In genomic region chr7:139648941-139649425, GRCh38 we compare ENCODE assay signal across 8 cellular contexts.
DNase-seq lines count a peak whose midpoint lies in the region; ATAC-seq and TF ChIP-seq lines count a peak whose summit lies in the region.

No MANE protein-coding gene starts in this region.

- peaks cover 69% of the 10 kb centered on the region for H3K4me1 ChIP-seq in BLaER1
- H3K4me1 ChIP-seq in naive thymus-derived CD4-positive, alpha-beta T cell (ENCODE audit: control insufficient read depth in 2 of 2, insufficient read depth in 2 of 2, low read length in 2 of 2): peaks cover 0 to 58% of the 10 kb centered on the region in 2 donors

- DNase-seq in activated T-cell treated with anti-CD3 and anti-CD28 coated beads, Interleukin-2, amount 50 U/mL, for 72 hours: peak; percentile 55 to 80
- peak in 4 of 9 donors; percentile 22 to 47 (median 30) for DNase-seq in naive thymus-derived CD4-positive, alpha-beta T cell
- DNase-seq in NCI-H446 treated with DMSO at 0.1 percent for 48 hours (lab: John Stamatoyannopoulos, UW) (no peak), HK-2 (ENCODE audit: unreplicated experiment) (no peak), NCI-H2107 treated with DMSO at 0.1 percent for 48 hours (lab: John Stamatoyannopoulos, UW; ENCODE audit: unreplicated experiment) (no peak)

- no peaks in the 10 kb centered on the region for H3K9me3 ChIP-seq in BLaER1
- no peaks in the 10 kb centered on the region for H3K9me3 ChIP-seq in naive thymus-derived CD4-positive, alpha-beta T cell (ENCODE audit: control insufficient read depth in 2 of 3, low read length in 3 of 3)

- H3K9me3 Mint-ChIP-seq in activated T-cell treated with anti-CD3 and anti-CD28 coated beads, Interleukin-2, amount 50 U/mL, for 72 hours: no peaks in the 10 kb centered on the region
- no peaks in the 10 kb centered on the region for H3K9me3 Mint-ChIP-seq in naive thymus-derived CD4-positive, alpha-beta T cell

- peak overlapping the region; percentile 90 for H3K27ac Mint-ChIP-seq in activated T-cell treated with anti-CD3 and anti-CD28 coated beads, Interleukin-2, amount 50 U/mL, for 72 hours
- H3K27ac Mint-ChIP-seq in naive thymus-derived CD4-positive, alpha-beta T cell: peak overlapping the region; percentile 56 to 93 (median 88)

- intact Hi-C loops in naive thymus-derived CD4-positive, alpha-beta T cell (cut with micrococcal nuclease): loop anchor here (1.0 to 10.0 kb wide), 5 partner anchors 127 to 586 kb away; partner anchors contain the start of genes PARP12 (in 1 of the 2) and TBXAS1 (in 1 of the 2)

- H3K4me3 ChIP-seq in BLaER1: peak overlapping the region; percentile 31; the same call in 1 of the 2 replicates
- peak overlapping the region; percentile 17 for H3K4me3 ChIP-seq in naive thymus-derived CD4-positive, alpha-beta T cell (ENCODE audit: low read length)

- H3K9ac ChIP-seq in BLaER1: peak overlapping the region; percentile 69

- H3K4me3 Mint-ChIP-seq in activated T-cell treated with anti-CD3 and anti-CD28 coated beads, Interleukin-2, amount 50 U/mL, for 72 hours: peak overlapping the region; percentile 76 to 88
- peak overlapping the region; percentile 64 to 87 (median 80) for H3K4me3 Mint-ChIP-seq in naive thymus-derived CD4-positive, alpha-beta T cell

- TF ChIP-seq POLR2A in GM19099 (IDR thresholded peaks at IDR 0.05; ENCODE audit: extremely low read depth, insufficient read length, low read depth): peak; percentile 6

- peaks cover 37% of the 10 kb centered on the region for H3K36me3 ChIP-seq in BLaER1
- no peaks in the 10 kb centered on the region for H3K36me3 ChIP-seq in naive thymus-derived CD4-positive, alpha-beta T cell (ENCODE audit: control insufficient read depth in 2 of 3, insufficient read depth in 3 of 3, low read length in 3 of 3)

- no peaks in the 10 kb centered on the region for H3K27me3 ChIP-seq in BLaER1
- no peaks in the 10 kb centered on the region for H3K27me3 ChIP-seq in naive thymus-derived CD4-positive, alpha-beta T cell (ENCODE audit: control insufficient read depth in 2 of 2, insufficient read depth in 2 of 2, low read length in 2 of 2)

- POLR2A ChIA-PET in naive thymus-derived CD4-positive, alpha-beta T cell (lab: Charles Lee): interaction anchor here (2.1 to 2.4 kb wide), 2 partner anchors 9 to 12 kb away, joined by 5 to 7 read pairs; no protein-coding TSS in a partner anchor

- peak overlapping the region; percentile 86 for H3K4me2 ChIP-seq in BLaER1

- no peaks in the 10 kb centered on the region for H3K27me3 Mint-ChIP-seq in activated T-cell treated with anti-CD3 and anti-CD28 coated beads, Interleukin-2, amount 50 U/mL, for 72 hours (ENCODE audit: low read depth)
- H3K27me3 Mint-ChIP-seq in naive thymus-derived CD4-positive, alpha-beta T cell: no peaks in the 10 kb centered on the region

- H4K20me1 ChIP-seq in BLaER1: peaks cover 49% of the 10 kb centered on the region

- ATAC-seq in HG03139 (IDR thresholded peaks at IDR 0.05; ENCODE audit: unreplicated experiment): peak; percentile 80
- peak; percentile 62 to 85 for ATAC-seq in activated T-cell treated with anti-CD3 and anti-CD28 coated beads, Interleukin-2, amount 50 U/mL, for 72 hours (replicated peaks in 1 of 2)
- peak; percentile 76 for ATAC-seq in naive thymus-derived CD4-positive, alpha-beta T cell

- peaks cover 63% of the 10 kb centered on the region for H3K4me1 Mint-ChIP-seq in activated T-cell treated with anti-CD3 and anti-CD28 coated beads, Interleukin-2, amount 50 U/mL, for 72 hours (ENCODE audit: low read depth)
- H3K4me1 Mint-ChIP-seq in naive thymus-derived CD4-positive, alpha-beta T cell: peaks cover 43 to 80% (median 74%) of the 10 kb centered on the region in 7 donors

- CTCF ChIA-PET in naive thymus-derived CD4-positive, alpha-beta T cell (lab: Charles Lee): interaction anchor here (1.1 to 1.7 kb wide), 2 partner anchors 16 to 47 kb away, joined by 4 read pairs; no protein-coding TSS in a partner anchor

- H3K27ac ChIP-seq in BLaER1: peak overlapping the region; percentile 49
- peak overlapping the region; percentile 43 for H3K27ac ChIP-seq in naive thymus-derived CD4-positive, alpha-beta T cell (ENCODE audit: low read depth, low read length)

- H3K36me3 Mint-ChIP-seq in activated T-cell treated with anti-CD3 and anti-CD28 coated beads, Interleukin-2, amount 50 U/mL, for 72 hours (ENCODE audit: insufficient read depth in 2 of 2): no peaks in the 10 kb centered on the region
- H3K36me3 Mint-ChIP-seq in naive thymus-derived CD4-positive, alpha-beta T cell: peaks cover 0 to 4% (median 0%) of the 10 kb centered on the region in 5 donors

Comparison
In these comparisons a context has a peak if more than half of its experiments do, and no peak if none do; other contexts are left out.
1. DNase-seq: peak in activated T-cell treated with anti-CD3 and anti-CD28 coated beads, Interleukin-2, amount 50 U/mL, for 72 hours (2 of 2); none in NCI-H446 treated with DMSO at 0.1 percent for 48 hours (single experiment), HK-2 (single experiment) and NCI-H2107 treated with DMSO at 0.1 percent for 48 hours (single experiment).
2. Peak in every context shown above with its lines, with median percentiles within 50 percentile points of each other: ATAC-seq.